Comparison of ENCODE assay signal across 8 cellular contexts in the genomic region with DNA sequence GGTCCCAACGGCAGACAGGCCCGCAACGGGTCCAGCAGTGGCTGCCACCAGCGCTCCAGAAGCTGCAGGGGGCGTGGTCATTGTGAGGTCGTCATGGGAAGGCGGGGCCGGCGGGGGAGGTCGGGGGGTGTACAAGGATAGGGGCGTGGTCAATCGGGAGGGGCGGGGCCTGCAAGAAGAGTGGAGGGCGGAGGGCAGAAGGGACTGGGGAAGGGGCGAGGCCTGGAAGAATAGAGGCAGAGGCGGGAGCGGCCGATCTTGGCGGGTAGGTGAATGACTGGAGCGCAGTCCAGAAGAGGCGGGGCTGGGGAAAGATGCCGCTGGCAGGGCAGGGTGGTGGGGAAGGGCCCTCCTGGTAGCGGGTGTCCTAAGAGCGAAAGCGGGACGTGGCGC. TPM values are rescaled to one million over a fixed set of nuclear protein-coding genes. Genes with fewer than 3 reads are reported as not detected.
A peak's percentile ranks its signal among the peaks of the same experiment; 100 is the strongest.
DNase-seq lines count a peak whose midpoint lies in the region; ATAC-seq, FAIRE-seq and TF ChIP-seq lines count a peak whose summit lies in the region.

No MANE protein-coding gene starts in this region.

- peak overlapping the region; percentile 80 for H2AFZ ChIP-seq in keratinocyte (ENCODE audit: control insufficient read depth, low read length)

- no peak for TF ChIP-seq CTCF in D721Med (IDR thresholded peaks at IDR 0.05; ENCODE audit: insufficient read depth, missing control alignments)
- no peak for TF ChIP-seq CTCF in keratinocyte (optimal IDR thresholded peaks at IDR 0.05 in 1 of 3, IDR thresholded peaks at IDR 0.05 in 1 of 3, conservative IDR thresholded peaks at IDR 0.05 in 1 of 3; ENCODE audit: extremely low read depth in 1 of 3, insufficient read depth in 2 of 3, low read length in 3 of 3)
- TF ChIP-seq CTCF in spleen (IDR thresholded peaks at IDR 0.05 in 8 of 11, conservative IDR thresholded peaks at IDR 0.05 in 3 of 11): no peak

- H3K4me1 ChIP-seq in keratinocyte (ENCODE audit: control insufficient read depth, extremely low read depth, insufficient read depth, low read length): peaks cover 16% of the 10 kb centered on the region
- peaks cover 7 to 63% (median 40%) of the 10 kb centered on the region in 6 donors for H3K4me1 ChIP-seq in spleen

- H3K4me2 ChIP-seq in keratinocyte (ENCODE audit: control insufficient read depth, extremely low read depth, insufficient read depth, low read depth, low read length): peak overlapping the region; percentile 91

- 3 to 9% (median 5%) methylated on average over 26 to 27 of the region's 27 CpGs for WGBS in spleen, 5 donors

- no peaks in the 10 kb centered on the region for H3K79me2 ChIP-seq in keratinocyte (ENCODE audit: control insufficient read depth, insufficient read depth, low read length)

- no peak for ATAC-seq in GM21529 (IDR thresholded peaks at IDR 0.05; ENCODE audit: unreplicated experiment)
- ATAC-seq in GM18519 (IDR thresholded peaks at IDR 0.05; ENCODE audit: low FRiP score, unreplicated experiment): no peak

- dilution Hi-C loops in keratinocyte (cut with MboI; ENCODE audit: extremely low pct_ligation_motif_present, low sequenced_read_pairs): no loop called here

- peak overlapping the region; percentile 60 for H3K9ac ChIP-seq in keratinocyte (ENCODE audit: control insufficient read depth, extremely low read depth, insufficient read depth, low read length)

- H3K4me3 ChIP-seq in keratinocyte (ENCODE audit: control insufficient read depth in 2 of 3, extremely low read depth in 1 of 3, insufficient read depth in 2 of 3, low read depth in 1 of 3, low read length in 3 of 3) (peak overlapping the region; percentile 37 to 80 (median 69)), spleen (peak overlapping the region; percentile 56 to 82 (median 66))

- H4K20me1 ChIP-seq in keratinocyte (ENCODE audit: control insufficient read depth, extremely low read depth, insufficient read depth, low read length): no peaks in the 10 kb centered on the region

- H3K36me3 ChIP-seq in keratinocyte (ENCODE audit: control insufficient read depth in 2 of 2, extremely low read depth in 1 of 2, insufficient read depth in 2 of 2, low read length in 2 of 2) (peaks cover 5% of the 10 kb centered on the region in 2 experiments), spleen (peaks cover 0 to 41% (median 23%) of the 10 kb centered on the region in 6 donors)

- no peak for FAIRE-seq in D721Med (lab: Jason Lieb, UNC)
- FAIRE-seq in keratinocyte (lab: Jason Lieb, UNC): no peak

- H3K27ac ChIP-seq in keratinocyte (ENCODE audit: control insufficient read depth, insufficient read depth, low read length) (no peak overlapping the region), spleen (peak overlapping the region; percentile 43 to 92 (median 84))

- H3K9me3 ChIP-seq in keratinocyte (ENCODE audit: control insufficient read depth, low read depth, low read length) (no peaks in the 10 kb centered on the region), spleen (no peaks in the 10 kb centered on the region)

- H3K27me3 ChIP-seq in keratinocyte (ENCODE audit: control insufficient read depth, extremely low read depth, insufficient read depth, low read length) (no peaks in the 10 kb centered on the region), spleen (replicated peaks in 1 of 7) (no peaks in the 10 kb centered on the region)

- TF ChIP-seq POLR2A in spleen (IDR thresholded peaks at IDR 0.05): no peak

- DNase-seq in D721Med (ENCODE audit: insufficient read length, low spot score) (peak; percentile 75), NCI-H1436 (lab: John Stamatoyannopoulos, UW) (peak; percentile 99), cerebellar cortex (ENCODE audit: low spot score) (peak; percentile 84), keratinocyte (ENCODE audit: low read depth, low spot score) (no peak), spleen (peak; percentile 96)
- peak; percentile 88 for DNase-seq in activated CD4-positive, alpha-beta T cell treated with anti-CD3 and anti-CD28 coated beads for 4 hours

- no peaks in the 10 kb centered on the region for H3K9me1 ChIP-seq in keratinocyte (ENCODE audit: control insufficient read depth, extremely low read depth, insufficient read depth, low read length)

- intact Hi-C loops in spleen (cut with DNase I; ENCODE audit: low total_unique reads): no loop called here

RNA-seq across cellular contexts. Expression of gene FUZ, which starts 4.3 kb away (rescaled TPM):
- polyA plus RNA-seq in keratinocyte: 2.6 to 4.7 TPM (median 3.7 TPM) in 3 replicates
- 1.1 TPM for polyA plus RNA-seq in keratinocyte (2011; ENCODE audit: low read depth)
- polyA plus RNA-seq in keratinocyte (2011; cell fraction: cytosol; rRNA removed): 2.1 and 4.0 TPM in 2 replicates
- polyA plus RNA-seq in keratinocyte (2011; cell fraction: nucleus; rRNA removed): 3.8 and 4.3 TPM in 2 replicates
- polyA plus RNA-seq in keratinocyte (2012; ENCODE audit: low replicate concordance): 3.8 and 5.1 TPM in 2 replicates
- polyA minus RNA-seq in keratinocyte: 1.9 to 4.9 TPM (median 2.9 TPM) in 3 replicates
- 3.6 TPM for polyA minus RNA-seq in keratinocyte (2011; cell fraction: cytosol; rRNA and poly(A)+ RNA removed)
- 0.74 and 4.3 TPM in 2 replicates for polyA minus RNA-seq in keratinocyte (2011; cell fraction: nucleus; rRNA and poly(A)+ RNA removed)
- 10 to 100 TPM; 10.7 to 22.1 (median 15.1) TPM for total RNA-seq in spleen
- 10 to 100 TPM; 16.7 to 20.3 (median 16.9) TPM for polyA plus RNA-seq in spleen

RNA-seq across cellular contexts. Expression of gene MED25, which starts 9.3 kb away (rescaled TPM):
- 12.5 to 37.0 TPM (median 13.9 TPM) in 3 replicates for polyA plus RNA-seq in keratinocyte
- polyA plus RNA-seq in keratinocyte (2011; ENCODE audit: low read depth): 20.1 TPM
- 20.7 and 27.7 TPM in 2 replicates for polyA plus RNA-seq in keratinocyte (2011; cell fraction: cytosol; rRNA removed)
- 58.1 and 61.4 TPM in 2 replicates for polyA plus RNA-seq in keratinocyte (2011; cell fraction: nucleus; rRNA removed)
- 27.4 and 33.9 TPM in 2 replicates for polyA plus RNA-seq in keratinocyte (2012; ENCODE audit: low replicate concordance)
- polyA minus RNA-seq in keratinocyte: 22.8 to 132 TPM (median 30.2 TPM) in 3 replicates
- 34.0 TPM for polyA minus RNA-seq in keratinocyte (2011; cell fraction: cytosol; rRNA and poly(A)+ RNA removed)
- polyA minus RNA-seq in keratinocyte (2011; cell fraction: nucleus; rRNA and poly(A)+ RNA removed): 20.8 and 31.6 TPM in 2 replicates
- 10 to 100 TPM; 29.4 to 61.0 (median 50.7) TPM for total RNA-seq in spleen
- polyA plus RNA-seq in spleen: 10 to 100 TPM; 26.6 to 42.7 (median 35.3) TPM

RNA-seq across cellular contexts. Expression of gene AP2A1, which starts 42.0 kb away (rescaled TPM):
- polyA plus RNA-seq in keratinocyte (36.7 to 67.7 TPM (median 52.7 TPM) in 3 replicates), spleen (10 to 100 TPM; 18.1 to 43.6 (median 19.0) TPM)
- polyA plus RNA-seq in keratinocyte (2011; ENCODE audit: low read depth): 31.9 TPM
- 44.9 and 111 TPM in 2 replicates for polyA plus RNA-seq in keratinocyte (2011; cell fraction: cytosol; rRNA removed)
- 80.4 and 106 TPM in 2 replicates for polyA plus RNA-seq in keratinocyte (2011; cell fraction: nucleus; rRNA removed)
- 49.2 and 87.1 TPM in 2 replicates for polyA plus RNA-seq in keratinocyte (2012; ENCODE audit: low replicate concordance)
- 92.8 to 146 TPM (median 95.8 TPM) in 3 replicates for polyA minus RNA-seq in keratinocyte
- 188 TPM for polyA minus RNA-seq in keratinocyte (2011; cell fraction: cytosol; rRNA and poly(A)+ RNA removed)
- polyA minus RNA-seq in keratinocyte (2011; cell fraction: nucleus; rRNA and poly(A)+ RNA removed): 88.5 and 96.2 TPM in 2 replicates
- total RNA-seq in spleen: 100 to 1,000 TPM in 3 of 7 donors, 10 to 100 TPM in 4; 79.8 to 108 (median 95.4) TPM

RNA-seq across cellular contexts. Expression of gene PTOV1, which starts 42.2 kb away (rescaled TPM):
- polyA plus RNA-seq in keratinocyte: 22.9 to 49.0 TPM (median 32.1 TPM) in 3 replicates
- polyA plus RNA-seq in keratinocyte (2011; ENCODE audit: low read depth): 54.8 TPM
- polyA plus RNA-seq in keratinocyte (2011; cell fraction: cytosol; rRNA removed): 22.2 and 39.2 TPM in 2 replicates
- polyA plus RNA-seq in keratinocyte (2011; cell fraction: nucleus; rRNA removed): 59.3 and 74.1 TPM in 2 replicates
- 74.8 and 79.1 TPM in 2 replicates for polyA plus RNA-seq in keratinocyte (2012; ENCODE audit: low replicate concordance)
- polyA minus RNA-seq in keratinocyte: 39.9 to 100 TPM (median 40.4 TPM) in 3 replicates
- polyA minus RNA-seq in keratinocyte (2011; cell fraction: cytosol; rRNA and poly(A)+ RNA removed): 84.6 TPM
- 26.4 and 29.0 TPM in 2 replicates for polyA minus RNA-seq in keratinocyte (2011; cell fraction: nucleus; rRNA and poly(A)+ RNA removed)
- 100 to 1,000 TPM in 3 of 7 donors, 10 to 100 TPM in 4; 69.6 to 127 (median 98.4) TPM for total RNA-seq in spleen
- 100 to 1,000 TPM in 1 of 3 donors, 10 to 100 TPM in 2; 61.4 to 120 (median 70.9) TPM for polyA plus RNA-seq in spleen

RNA-seq across cellular contexts. Expression of gene TSKS, which starts 45.7 kb away (rescaled TPM):
- polyA plus RNA-seq in keratinocyte: 1.3 to 2.2 TPM (median 1.9 TPM) in 3 replicates
- 1.7 TPM for polyA plus RNA-seq in keratinocyte (2011; ENCODE audit: low read depth)
- polyA plus RNA-seq in keratinocyte (2011; cell fraction: cytosol; rRNA removed): 0.83 and 2.1 TPM in 2 replicates
- 3.3 and 3.6 TPM in 2 replicates for polyA plus RNA-seq in keratinocyte (2011; cell fraction: nucleus; rRNA removed)
- 1.4 and 2.4 TPM in 2 replicates for polyA plus RNA-seq in keratinocyte (2012; ENCODE audit: low replicate concordance)
- polyA minus RNA-seq in keratinocyte: 0.59 to 1.9 TPM (median 1.3 TPM) in 3 replicates
- polyA minus RNA-seq in keratinocyte (2011; cell fraction: cytosol; rRNA and poly(A)+ RNA removed): not detected
- polyA minus RNA-seq in keratinocyte (2011; cell fraction: nucleus; rRNA and poly(A)+ RNA removed): 1.2 and 2.8 TPM in 2 replicates
- 1 to 10 TPM in 1 of 7 donors, under 1 TPM in 2, not detected in 4; 0.37 to 2.1 (median 0.92) TPM for total RNA-seq in spleen
- 1 to 10 TPM in 1 of 3 donors, under 1 TPM in 2; 0.26 to 1.0 (median 0.85) TPM for polyA plus RNA-seq in spleen
